ENCODE assay signal across 14 cellular contexts in genomic region chr11:96279018-96279417, GRCh38.
DNase-seq lines count a peak whose midpoint lies in the region; ATAC-seq, FAIRE-seq and TF ChIP-seq lines count a peak whose summit lies in the region.
"Had no signal": no experiment of that assay in that cellular context is flagged by ENCODE, and none has a peak within 500 bp of the region (broad histone marks: within the 10 kb centered on the region; RNA-seq: fewer than 3 reads in every experiment).

No MANE protein-coding gene starts in this region.

- WGBS in A549 (ENCODE audit: missing lambda C conversion rate) = 65% methylated on average over 3 of the region's 3 CpGs
- 91 to 94% methylated on average over 3 of the region's 3 CpGs for WGBS in GM23248 (ENCODE audit: low coverage in 1 of 2, low lambda C conversion rate in 2 of 2, missing lambda C conversion rate in 2 of 2), 2 experiments

- no peaks in the 10 kb centered on the region for H3K9me3 ChIP-seq in A549
- no peaks in the 10 kb centered on the region for H3K9me3 ChIP-seq in GM23248 (ENCODE audit: low read depth)
- no peaks in the 10 kb centered on the region for H3K9me3 ChIP-seq in keratinocyte (ENCODE audit: control insufficient read depth, low read depth, low read length)

- H3K36me3 ChIP-seq in GM23248 (ENCODE audit: low read depth) = no peaks in the 10 kb centered on the region
- no peaks in the 10 kb centered on the region for H3K36me3 ChIP-seq in keratinocyte (ENCODE audit: control insufficient read depth in 2 of 2, extremely low read depth in 1 of 2, insufficient read depth in 2 of 2, low read length in 2 of 2)

- H3K4me3 ChIP-seq in A549 = no peak overlapping the region
- 0 out of 2 replicates have a peak overlapping the region, but pooled peaks have one; percentile 2 for H3K4me3 ChIP-seq in GM23248
- no peak overlapping the region for H3K4me3 ChIP-seq in keratinocyte (ENCODE audit: control insufficient read depth in 2 of 3, extremely low read depth in 1 of 3, insufficient read depth in 2 of 3, low read depth in 1 of 3, low read length in 3 of 3)
- H3K4me3 ChIP-seq: skin epidermis had no signal

- ATAC-seq in A549 (peak; percentile 13 to 30; a peak in 2 of 6 replicates), GM19467 (IDR thresholded peaks at IDR 0.05; ENCODE audit: unreplicated experiment) (no peak)
- peak; percentile 68 for ATAC-seq in activated CD8-positive, alpha-beta T cell treated with anti-CD3 and anti-CD28 coated beads for 36 hours
- ATAC-seq: HepG2 had no signal

- intact Hi-C loops in activated CD8-positive, alpha-beta T cell treated with anti-CD3 and anti-CD28 coated beads for 36 hours (cut with micrococcal nuclease) = no loop called here

- peak overlapping the region; percentile 3 for H3K4me3 Mint-ChIP-seq in activated CD8-positive, alpha-beta T cell treated with anti-CD3 and anti-CD28 coated beads for 36 hours
- H3K4me3 Mint-ChIP-seq: B cell had no signal

- dilution Hi-C loops in keratinocyte (cut with MboI; ENCODE audit: extremely low pct_ligation_motif_present, low sequenced_read_pairs) = loop anchor here (5.0 kb wide), 1 partner anchor 62 kb away; no protein-coding TSS in a partner anchor

- no peaks in the 10 kb centered on the region for H3K27me3 ChIP-seq in GM23248 (replicated peaks; ENCODE audit: insufficient read depth)
- H3K27me3 ChIP-seq in keratinocyte (ENCODE audit: control insufficient read depth, extremely low read depth, insufficient read depth, low read length) = no peaks in the 10 kb centered on the region

- CTCF ChIA-PET in A549 (lab: Yijun Ruan, JAX) = interaction anchor here (1.2 kb wide), 1 partner anchor 62 kb away, joined by 3 read pairs; no protein-coding TSS in a partner anchor
- CTCF ChIA-PET in activated CD8-positive, alpha-beta T cell treated with anti-CD3 and anti-CD28 coated beads for 36 hours (lab: Charles Lee) = interaction anchor here (0.9 to 5.5 kb wide), 4 partner anchors 54 to 218 kb away, joined by 3 to 29 read pairs (median 4); partner anchors contain the start of gene MAML2

- H3K27ac ChIP-seq in A549 = peak overlapping the region; percentile 9 to 69; a peak in 4 of 6 replicates
- H3K27ac ChIP-seq in GM23248 = peak overlapping the region; percentile 75
- H3K27ac ChIP-seq in keratinocyte (ENCODE audit: control insufficient read depth, insufficient read depth, low read length) = peak overlapping the region; percentile 50
- H3K27ac ChIP-seq: RWPE1 had no signal

- in situ Hi-C loops in GM23248 (cut with MboI) = no loop called here

- TF ChIP-seq RAD21 in A549 (conservative IDR thresholded peaks at IDR 0.05 in 1 of 2, IDR thresholded peaks at IDR 0.05 in 1 of 2) = no peak

- no peaks in the 10 kb centered on the region for H4K20me1 ChIP-seq in GM23248 (ENCODE audit: insufficient read depth)
- no peaks in the 10 kb centered on the region for H4K20me1 ChIP-seq in keratinocyte (ENCODE audit: control insufficient read depth, extremely low read depth, insufficient read depth, low read length)

- DNase-seq in A549 (ENCODE audit: low read depth in 1 of 2, low spot score in 1 of 2) (no peak), GM23248 (no peak), keratinocyte (ENCODE audit: low read depth, low spot score) (no peak), DMS153 (lab: John Stamatoyannopoulos, UW) (no peak), NCI-H526 treated with DMSO at 0.1 percent for 48 hours (lab: John Stamatoyannopoulos, UW) (no peak), NAMALWA (ENCODE audit: low spot score) (no peak)
- DNase-seq in activated CD8-positive, alpha-beta T cell treated with anti-CD3 and anti-CD28 coated beads for 36 hours = no peak
- DNase-seq: activated gamma-delta T cell, hippocampal formation had no signal

- H3K4me2 ChIP-seq in A549 (peak overlapping the region; percentile 55), GM23248 (ENCODE audit: unreplicated experiment) (peak overlapping the region; percentile 60), keratinocyte (ENCODE audit: control insufficient read depth, extremely low read depth, insufficient read depth, low read depth, low read length) (no peak overlapping the region)

- peaks cover 66% of the 10 kb centered on the region for H3K4me1 Mint-ChIP-seq in activated CD8-positive, alpha-beta T cell treated with anti-CD3 and anti-CD28 coated beads for 36 hours (ENCODE audit: low read depth)

- H3K9me3 Mint-ChIP-seq in activated CD8-positive, alpha-beta T cell treated with anti-CD3 and anti-CD28 coated beads for 36 hours = no peaks in the 10 kb centered on the region

- no peak for TF ChIP-seq EP300 in A549 (IDR thresholded peaks at IDR 0.05)

- H3K9me1 ChIP-seq in keratinocyte (ENCODE audit: control insufficient read depth, extremely low read depth, insufficient read depth, low read length) = no peaks in the 10 kb centered on the region

- no peak for TF ChIP-seq CTCF in A549 (IDR thresholded peaks at IDR 0.05)
- TF ChIP-seq CTCF in activated CD8-positive, alpha-beta T cell treated with anti-CD3 and anti-CD28 coated beads for 36 hours (IDR thresholded peaks at IDR 0.05) = no peak
- no peak for TF ChIP-seq CTCF in keratinocyte (optimal IDR thresholded peaks at IDR 0.05 in 1 of 3, IDR thresholded peaks at IDR 0.05 in 1 of 3, conservative IDR thresholded peaks at IDR 0.05 in 1 of 3; ENCODE audit: extremely low read depth in 1 of 3, insufficient read depth in 2 of 3, low read length in 3 of 3)

- peak overlapping the region; percentile 39; the same call in 1 of the 2 replicates for H3K9ac ChIP-seq in GM23248
- H3K9ac ChIP-seq in keratinocyte (ENCODE audit: control insufficient read depth, extremely low read depth, insufficient read depth, low read length) = no peak overlapping the region

- H3K27me3 Mint-ChIP-seq in activated CD8-positive, alpha-beta T cell treated with anti-CD3 and anti-CD28 coated beads for 36 hours = no peaks in the 10 kb centered on the region
- H3K27me3 Mint-ChIP-seq: B cell had no signal

- POLR2A ChIA-PET in A549 (lab: Yijun Ruan, JAX) = interaction anchor here (1.7 kb wide), 1 partner anchor 28 kb away, joined by 4 read pairs; no protein-coding TSS in a partner anchor
- POLR2A ChIA-PET in activated CD8-positive, alpha-beta T cell treated with anti-CD3 and anti-CD28 coated beads for 36 hours (lab: Charles Lee) = interaction anchor here (0.7 to 3.2 kb wide), 5 partner anchors 11 to 363 kb away, joined by 3 to 14 read pairs (median 3); partner anchors contain the start of gene MAML2

- peaks cover 11% of the 10 kb centered on the region for H3K36me3 Mint-ChIP-seq in activated CD8-positive, alpha-beta T cell treated with anti-CD3 and anti-CD28 coated beads for 36 hours (ENCODE audit: low read depth)

- no peak for TF ChIP-seq POLR2A in A549 (IDR thresholded peaks at IDR 0.05; ENCODE audit: low read length)

- H3K27ac Mint-ChIP-seq in activated CD8-positive, alpha-beta T cell treated with anti-CD3 and anti-CD28 coated beads for 36 hours = peak overlapping the region; percentile 62

- peaks cover 99% of the 10 kb centered on the region for H3K79me2 ChIP-seq in GM23248 (ENCODE audit: insufficient read depth)
- H3K79me2 ChIP-seq in keratinocyte (ENCODE audit: control insufficient read depth, insufficient read depth, low read length) = peaks cover 2% of the 10 kb centered on the region

- H3K9me2 ChIP-seq in GM23248 (ENCODE audit: insufficient read depth) = no peaks in the 10 kb centered on the region

- peaks cover 36% of the 10 kb centered on the region for H3F3A ChIP-seq in GM23248 (ENCODE audit: insufficient read depth)

- FAIRE-seq in A549 (lab: Jason Lieb, UNC) = no peak
- peak; percentile 23 for FAIRE-seq in keratinocyte (lab: Jason Lieb, UNC)
- FAIRE-seq: HepG2 had no signal

- H3K4me1 ChIP-seq in A549 (peaks cover 24% of the 10 kb centered on the region), GM23248 (ENCODE audit: insufficient read depth) (peaks cover 44% of the 10 kb centered on the region), keratinocyte (ENCODE audit: control insufficient read depth, extremely low read depth, insufficient read depth, low read length) (peaks cover 32% of the 10 kb centered on the region)

- no peak overlapping the region for H2AFZ ChIP-seq in GM23248
- H2AFZ ChIP-seq in keratinocyte (ENCODE audit: control insufficient read depth, low read length) = no peak overlapping the region

TF ChIP-seq in A549, 52 proteins besides CTCF, POLR2A, EP300 and RAD21:
- TF ChIP-seq ATOH8 (CRISPR knock-in tag; IDR thresholded peaks at IDR 0.05; ENCODE audit: low read depth) (no peak), MYC (IDR thresholded peaks at IDR 0.05; ENCODE audit: borderline replicate concordance, low read length) (no peak), ESRRA (IDR thresholded peaks at IDR 0.05; ENCODE audit: borderline replicate concordance, low read length) (no peak), EHMT2 (IDR thresholded peaks at IDR 0.05; ENCODE audit: low read depth) (no peak), HOXA7 (CRISPR knock-in tag; IDR thresholded peaks at IDR 0.05) (no peak), CHD2 (IDR thresholded peaks at IDR 0.05; ENCODE audit: low read length, partially characterized antibody) (no peak)
